Comparison of ENCODE assay signal across 1 cellular context in genomic region chr16:2905241-2905987, GRCh38.
A peak's percentile ranks its signal among the peaks of the same experiment; 100 is the strongest.
TF ChIP-seq lines count a peak whose summit lies in the region.

No MANE protein-coding gene starts in this region.

TF ChIP-seq in HCT116, 20 proteins besides CTCF, POLR2A, EP300 and RAD21 (continued from another document):
- no peak for TF ChIP-seq REST (IDR thresholded peaks at IDR 0.05; ENCODE audit: low read depth)
- no peak for TF ChIP-seq EZH2 (IDR thresholded peaks at IDR 0.05)
- TF ChIP-seq ZFX (IDR thresholded peaks at IDR 0.05), result peak; percentile 23; the same call in 1 of the 2 replicates
- TF ChIP-seq EZH2phosphoT487 (IDR thresholded peaks at IDR 0.05; ENCODE audit: borderline replicate concordance), result no peak
- TF ChIP-seq JUND (IDR thresholded peaks at IDR 0.05), result no peak
- no peak for TF ChIP-seq ZNF274 (IDR thresholded peaks at IDR 0.05; ENCODE audit: low read depth, low read length)
TF ChIP-seq in HCT116: peak in this region for 5.
